ENCODE assay signal across 17 cellular contexts in the genomic region with DNA sequence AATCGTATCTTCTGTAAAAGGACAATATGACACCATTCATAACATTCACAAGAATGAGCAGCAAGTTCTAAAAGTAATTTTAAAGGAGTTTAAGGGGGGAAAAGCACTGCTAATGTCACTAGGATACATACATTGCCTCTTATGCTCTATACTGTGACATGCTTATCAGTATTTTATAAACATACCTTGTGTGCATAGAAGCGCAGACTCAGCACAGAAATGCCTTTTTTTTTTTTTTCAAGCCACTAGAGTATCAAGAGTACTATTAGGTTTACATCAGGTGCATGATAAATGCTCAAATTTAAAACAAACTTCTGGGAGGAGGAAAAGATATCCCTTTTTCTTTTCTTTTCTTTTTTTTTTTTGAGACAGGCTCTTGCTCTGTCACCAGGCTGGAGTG. TPM values are rescaled to one million over a fixed set of nuclear protein-coding genes. Genes with fewer than 3 reads are reported as not detected.
DNase-seq lines count a peak whose midpoint lies in the region; ATAC-seq and TF ChIP-seq lines count a peak whose summit lies in the region.
"Had no signal": no experiment of that assay in that cellular context is flagged by ENCODE, and none has a peak within 500 bp of the region (broad histone marks: within the 10 kb centered on the region; RNA-seq: fewer than 3 reads in every experiment).

No MANE protein-coding gene starts in this region.

- H3K4me3 ChIP-seq in naive thymus-derived CD4-positive, alpha-beta T cell (ENCODE audit: low read length): no peak overlapping the region
- H3K4me3 ChIP-seq in upper lobe of right lung (no peak overlapping the region), suprapubic skin (no peak overlapping the region)
- H3K4me3 ChIP-seq: BLaER1 treated with 17β-estradiol and CSF1 and Interleukin-3, amounts not matched to agents 10 nM and 100 nM had no signal

- H3K36me3 ChIP-seq in naive thymus-derived CD4-positive, alpha-beta T cell (ENCODE audit: control insufficient read depth in 2 of 3, insufficient read depth in 3 of 3, low read length in 3 of 3): peaks cover 4 to 37% (median 6%) of the 10 kb centered on the region in 3 experiments
- peaks cover 36% of the 10 kb centered on the region for H3K36me3 ChIP-seq in upper lobe of right lung
- peaks cover 32% of the 10 kb centered on the region for H3K36me3 ChIP-seq in suprapubic skin

- peaks cover 37% of the 10 kb centered on the region for H3K36me3 Mint-ChIP-seq in CD4-positive, alpha-beta T cell (ENCODE audit: low read depth)
- H3K36me3 Mint-ChIP-seq in T-cell: peaks cover 20% of the 10 kb centered on the region
- peaks cover 0 to 14% (median 11%) of the 10 kb centered on the region in 5 donors for H3K36me3 Mint-ChIP-seq in naive thymus-derived CD4-positive, alpha-beta T cell

- DNase-seq in CD4-positive, alpha-beta T cell: no peak
- no peak for DNase-seq in T-cell
- DNase-seq in naive thymus-derived CD4-positive, alpha-beta T cell: no peak
- DNase-seq in upper lobe of right lung: no peak
- no peak for DNase-seq in activated T-cell treated with anti-CD3 and anti-CD28 coated beads, Interleukin-2, amount 50 U/mL, for 48 hours
- no peak for DNase-seq in suprapubic skin (ENCODE audit: low spot score in 2 of 2)
- DNase-seq: Caco-2, DMS153, NCI-H1092, NCI-H146, NCI-H2081, NCI-H748 treated with DMSO at 0.1 percent for 48 hours had no signal

- WGBS in suprapubic skin: 64% methylated on average over 2 of the region's 2 CpGs

- H3K4me1 ChIP-seq in naive thymus-derived CD4-positive, alpha-beta T cell (ENCODE audit: control insufficient read depth in 2 of 2, insufficient read depth in 2 of 2, low read length in 2 of 2): no peaks in the 10 kb centered on the region
- H3K4me1 ChIP-seq in upper lobe of right lung (peaks cover 13% of the 10 kb centered on the region), suprapubic skin (peaks cover 3% of the 10 kb centered on the region)
- H3K4me1 ChIP-seq: Caco-2 had no signal

- TF ChIP-seq CTCF in CD4-positive, alpha-beta T cell (IDR thresholded peaks at IDR 0.05): no peak
- no peak for TF ChIP-seq CTCF in upper lobe of right lung (IDR thresholded peaks at IDR 0.05)
- TF ChIP-seq CTCF in suprapubic skin (IDR thresholded peaks at IDR 0.05): no peak

- H3K27me3 ChIP-seq in CD4-positive, alpha-beta T cell (ENCODE audit: control insufficient read depth, insufficient read depth, low read length): no peaks in the 10 kb centered on the region
- H3K27me3 ChIP-seq in naive thymus-derived CD4-positive, alpha-beta T cell (ENCODE audit: control insufficient read depth in 2 of 2, insufficient read depth in 2 of 2, low read length in 2 of 2): no peaks in the 10 kb centered on the region
- H3K27me3 ChIP-seq in upper lobe of right lung: no peaks in the 10 kb centered on the region
- H3K27me3 ChIP-seq in suprapubic skin: no peaks in the 10 kb centered on the region
- H3K27me3 ChIP-seq: BLaER1 treated with 17β-estradiol and CSF1 and Interleukin-3, amounts not matched to agents 10 nM and 100 nM had no signal

- CTCF ChIA-PET in CD4-positive, alpha-beta T cell (lab: Charles Lee): interaction anchor here (1.2 kb wide), 1 partner anchor 13 kb away, joined by 5 read pairs; a partner anchor contains a TSS
- CTCF ChIA-PET in T-cell (lab: Charles Lee): interaction anchor here in 1 of 2 donors (0.6 to 1.7 kb wide), 5 partner anchors 27 to 545 kb away, joined by 3 read pairs; a partner anchor contains a TSS
- CTCF ChIA-PET in naive thymus-derived CD4-positive, alpha-beta T cell (lab: Charles Lee): interaction anchor here (0.5 to 1.9 kb wide), 4 partner anchors 13 to 261 kb away, joined by 3 to 4 read pairs (median 4); a partner anchor contains a TSS

- no peak for ATAC-seq in CD4-positive, alpha-beta T cell (ENCODE audit: poor library complexity)
- ATAC-seq in T-cell (replicated peaks in 1 of 4): no peak
- no peak for ATAC-seq in naive thymus-derived CD4-positive, alpha-beta T cell
- no peak for ATAC-seq in upper lobe of right lung
- no peak for ATAC-seq in HG02973 (IDR thresholded peaks at IDR 0.05; ENCODE audit: unreplicated experiment)

- no peak overlapping the region for H3K4me3 Mint-ChIP-seq in CD4-positive, alpha-beta T cell
- no peak overlapping the region for H3K4me3 Mint-ChIP-seq in T-cell
- no peak overlapping the region for H3K4me3 Mint-ChIP-seq in naive thymus-derived CD4-positive, alpha-beta T cell

- no peaks in the 10 kb centered on the region for H3K9me3 Mint-ChIP-seq in CD4-positive, alpha-beta T cell
- H3K9me3 Mint-ChIP-seq in T-cell: no peaks in the 10 kb centered on the region
- H3K9me3 Mint-ChIP-seq in naive thymus-derived CD4-positive, alpha-beta T cell: no peaks in the 10 kb centered on the region

- no peak overlapping the region for H3K27ac ChIP-seq in CD4-positive, alpha-beta T cell (ENCODE audit: low read depth, low read length)
- H3K27ac ChIP-seq in naive thymus-derived CD4-positive, alpha-beta T cell (ENCODE audit: low read depth, low read length): peak overlapping the region; percentile 20
- H3K27ac ChIP-seq in upper lobe of right lung (peak overlapping the region; percentile 8), suprapubic skin (no peak overlapping the region)
- H3K27ac ChIP-seq: BLaER1 treated with 17β-estradiol and CSF1 and Interleukin-3, amounts not matched to agents 10 nM and 100 nM had no signal

- no peaks in the 10 kb centered on the region for H3K27me3 Mint-ChIP-seq in CD4-positive, alpha-beta T cell
- H3K27me3 Mint-ChIP-seq in T-cell: no peaks in the 10 kb centered on the region
- no peaks in the 10 kb centered on the region for H3K27me3 Mint-ChIP-seq in naive thymus-derived CD4-positive, alpha-beta T cell

- POLR2A ChIA-PET in CD4-positive, alpha-beta T cell (lab: Charles Lee): interaction anchor here (1.3 kb wide), 1 partner anchor 85 kb away, joined by 3 read pairs; a partner anchor contains a TSS
- POLR2A ChIA-PET in T-cell (lab: Charles Lee): no interaction called here
- POLR2A ChIA-PET in naive thymus-derived CD4-positive, alpha-beta T cell (lab: Charles Lee): interaction anchor here (0.7 to 6.0 kb wide), 2 partner anchors 19 to 42 kb away, joined by 3 to 40 read pairs; a partner anchor contains a TSS

- TF ChIP-seq EP300 in suprapubic skin (IDR thresholded peaks at IDR 0.05): no peak

- peak overlapping the region; percentile 11 for H3K27ac Mint-ChIP-seq in CD4-positive, alpha-beta T cell
- peak overlapping the region; percentile 37 to 74 for H3K27ac Mint-ChIP-seq in T-cell
- peak overlapping the region in 6 of 9 donors; percentile 35 to 79 (median 53) for H3K27ac Mint-ChIP-seq in naive thymus-derived CD4-positive, alpha-beta T cell

- intact Hi-C loops in CD4-positive, alpha-beta T cell (cut with DNase I, micrococcal nuclease): no loop called here
- intact Hi-C loops in naive thymus-derived CD4-positive, alpha-beta T cell (cut with micrococcal nuclease): no loop called here
- intact Hi-C loops in upper lobe of right lung (cut with DNase I): no loop called here

- no peaks in the 10 kb centered on the region for H3K9me3 ChIP-seq in CD4-positive, alpha-beta T cell (ENCODE audit: control insufficient read depth, low read length)
- no peaks in the 10 kb centered on the region for H3K9me3 ChIP-seq in naive thymus-derived CD4-positive, alpha-beta T cell (ENCODE audit: control insufficient read depth in 2 of 3, low read length in 3 of 3)
- H3K9me3 ChIP-seq in upper lobe of right lung (no peaks in the 10 kb centered on the region), suprapubic skin (no peaks in the 10 kb centered on the region)
- H3K9me3 ChIP-seq: BLaER1 treated with 17β-estradiol and CSF1 and Interleukin-3, amounts not matched to agents 10 nM and 100 nM; Caco-2 had no signal

- no peak for TF ChIP-seq POLR2A in suprapubic skin (IDR thresholded peaks at IDR 0.05)

- H3K4me1 Mint-ChIP-seq in CD4-positive, alpha-beta T cell (ENCODE audit: low read depth): peaks cover 10% of the 10 kb centered on the region
- peaks cover 0 to 5% (median 1%) of the 10 kb centered on the region in 3 donors for H3K4me1 Mint-ChIP-seq in T-cell
- peaks cover 0 to 9% (median 6%) of the 10 kb centered on the region in 7 donors for H3K4me1 Mint-ChIP-seq in naive thymus-derived CD4-positive, alpha-beta T cell

RNA-seq across cellular contexts. Expression of a gene that starts 13.6 kb away (rescaled TPM):
- total RNA-seq in CD4-positive, alpha-beta T cell: 100 to 1,000 TPM; 104 to 109 TPM
- total RNA-seq in T-cell: 100 to 1,000 TPM; 135 to 160 (median 159) TPM
- 100 to 1,000 TPM; 118 to 187 (median 149) TPM for total RNA-seq in naive thymus-derived CD4-positive, alpha-beta T cell
- polyA plus RNA-seq in naive thymus-derived CD4-positive, alpha-beta T cell: 10 to 100 TPM; 64.6 to 88.9 TPM
- total RNA-seq in upper lobe of right lung: 117 TPM
- total RNA-seq in suprapubic skin: 100 to 1,000 TPM in 2 of 4 donors, 10 to 100 TPM in 2; 53.6 to 137 (median 85.9) TPM

RNA-seq across cellular contexts. Expression of a gene that starts 18.9 kb away (rescaled TPM):
- 10 to 100 TPM; 28.0 to 32.4 TPM for total RNA-seq in CD4-positive, alpha-beta T cell
- total RNA-seq in T-cell: 10 to 100 TPM; 26.3 to 43.1 (median 39.4) TPM
- total RNA-seq in naive thymus-derived CD4-positive, alpha-beta T cell: 10 to 100 TPM; 31.4 to 44.9 (median 43.1) TPM
- 10 to 100 TPM; 29.4 to 45.8 TPM for polyA plus RNA-seq in naive thymus-derived CD4-positive, alpha-beta T cell
- total RNA-seq in upper lobe of right lung: 51.6 TPM
- total RNA-seq in suprapubic skin: 10 to 100 TPM; 28.4 to 60.6 (median 35.8) TPM

RNA-seq across cellular contexts. Expression of a gene that starts 21.3 kb away (rescaled TPM):
- total RNA-seq in CD4-positive, alpha-beta T cell: 1 to 10 TPM; 7.6 to 9.1 TPM
- total RNA-seq in T-cell (10 to 100 TPM; 11.8 to 19.1 (median 14.0) TPM), upper lobe of right lung (19.8 TPM), suprapubic skin (10 to 100 TPM; 13.3 to 23.7 (median 20.1) TPM)
- total RNA-seq in naive thymus-derived CD4-positive, alpha-beta T cell: 10 to 100 TPM in 3 of 5 experiments, 1 to 10 TPM in 2; 9.2 to 61.2 (median 11.8) TPM
- 1 to 10 TPM; 1.0 to 1.6 TPM for polyA plus RNA-seq in naive thymus-derived CD4-positive, alpha-beta T cell

RNA-seq across cellular contexts. Expression of a gene that starts 27.0 kb away (rescaled TPM):
- total RNA-seq in CD4-positive, alpha-beta T cell: under 1 TPM in 1 of 2 experiments, not detected in 1; 0.33 TPM
- total RNA-seq in T-cell (1 to 10 TPM in 1 of 5 donors, under 1 TPM in 2, not detected in 2; 0.57 to 1.4 (median 0.58) TPM), upper lobe of right lung (0.87 TPM), suprapubic skin (1 to 10 TPM in 2 of 4 donors, not detected in 2; 1.3 to 2.4 TPM)
- 1 to 10 TPM in 1 of 5 experiments, under 1 TPM in 2, not detected in 2; 0.43 to 1.2 (median 0.77) TPM for total RNA-seq in naive thymus-derived CD4-positive, alpha-beta T cell
- not detected for polyA plus RNA-seq in naive thymus-derived CD4-positive, alpha-beta T cell
- total RNA-seq: MCF 10A, NCI-H460, SK-MEL-5 had no signal

RNA-seq across cellular contexts. Expression of a gene that starts 44.7 kb away (rescaled TPM):
- total RNA-seq in CD4-positive, alpha-beta T cell: 100 to 1,000 TPM; 670 to 673 TPM
- 100 to 1,000 TPM; 506 to 663 (median 569) TPM for total RNA-seq in T-cell
- total RNA-seq in naive thymus-derived CD4-positive, alpha-beta T cell: 1,000 to 10,000 TPM in 1 of 5 experiments, 100 to 1,000 TPM in 4; 428 to 1,509 (median 467) TPM
- 1,000 to 10,000 TPM; 1,845 to 2,144 TPM for polyA plus RNA-seq in naive thymus-derived CD4-positive, alpha-beta T cell
- 1,254 TPM for total RNA-seq in upper lobe of right lung
- total RNA-seq in suprapubic skin: 1,000 to 10,000 TPM in 1 of 4 donors, 100 to 1,000 TPM in 3; 773 to 1,142 (median 915) TPM

Comparison
In these comparisons a context has a peak if more than half of its experiments do, and no peak if none do; other contexts are left out.
1. H3K27ac ChIP-seq: peak in naive thymus-derived CD4-positive, alpha-beta T cell (single experiment) and upper lobe of right lung (single experiment); none in CD4-positive, alpha-beta T cell (single experiment) and suprapubic skin (single experiment).
2. POLR2A ChIA-PET loops: an anchor here in CD4-positive, alpha-beta T cell (1.3 kb wide) and naive thymus-derived CD4-positive, alpha-beta T cell (0.7 to 6.0 kb wide); none called in T-cell.
3. Peak in every context shown above with its lines, with median percentiles within 50 percentile points of each other: H3K27ac Mint-ChIP-seq.